1 cellular context compared by ENCODE assay signal in the genomic region with DNA sequence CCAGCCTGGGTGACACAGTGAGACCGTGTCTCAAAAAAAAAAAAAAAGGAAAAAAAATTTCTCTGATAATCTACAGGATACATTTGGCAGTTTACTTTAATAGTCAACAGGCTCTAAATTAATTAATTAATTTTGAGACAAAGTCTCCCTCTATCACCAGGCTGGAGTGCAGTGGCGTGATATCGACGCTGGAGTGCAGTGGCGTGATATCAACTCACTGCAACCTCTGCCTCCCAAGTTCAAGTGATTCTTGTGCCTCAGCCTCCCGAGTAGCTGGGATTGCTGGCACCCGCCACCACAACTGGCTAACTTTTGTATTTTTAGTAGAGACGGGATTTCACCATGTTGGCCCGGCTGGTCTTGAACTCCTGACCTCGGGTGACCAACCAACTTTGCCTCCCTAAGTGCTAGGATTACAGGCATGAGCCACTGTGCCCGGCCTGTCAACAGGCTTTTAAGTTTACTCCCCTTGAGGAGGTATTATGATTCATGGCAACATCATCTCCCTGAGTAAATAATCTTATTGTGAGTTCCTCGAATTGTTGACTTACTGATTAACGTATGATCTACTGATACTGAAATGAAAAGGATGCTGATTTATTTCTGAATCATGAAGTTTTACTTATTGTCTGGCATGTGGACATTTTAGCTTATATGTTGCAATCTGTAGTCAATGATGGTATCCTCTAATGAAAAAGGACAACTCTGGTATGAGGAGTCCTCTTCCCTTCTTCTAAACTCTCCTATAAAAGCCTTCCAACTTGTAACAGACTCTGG.
TF ChIP-seq lines count a peak whose summit lies in the region.

No MANE protein-coding gene starts in this region.

TF ChIP-seq in SK-N-SH, 30 proteins besides CTCF, POLR2A, EP300 and RAD21 (continued from another document):
- TF ChIP-seq, protein P1, sequence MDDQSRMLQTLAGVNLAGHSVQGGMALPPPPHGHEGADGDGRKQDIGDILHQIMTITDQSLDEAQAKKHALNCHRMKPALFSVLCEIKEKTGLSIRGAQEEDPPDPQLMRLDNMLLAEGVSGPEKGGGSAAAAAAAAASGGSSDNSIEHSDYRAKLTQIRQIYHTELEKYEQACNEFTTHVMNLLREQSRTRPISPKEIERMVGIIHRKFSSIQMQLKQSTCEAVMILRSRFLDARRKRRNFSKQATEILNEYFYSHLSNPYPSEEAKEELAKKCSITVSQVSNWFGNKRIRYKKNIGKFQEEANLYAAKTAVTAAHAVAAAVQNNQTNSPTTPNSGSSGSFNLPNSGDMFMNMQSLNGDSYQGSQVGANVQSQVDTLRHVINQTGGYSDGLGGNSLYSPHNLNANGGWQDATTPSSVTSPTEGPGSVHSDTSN (IDR thresholded peaks at IDR 0.05) = peak; percentile 87
- TF ChIP-seq RXRA (IDR thresholded peaks at IDR 0.05; ENCODE audit: borderline replicate concordance, low read depth) (peak; percentile 73; the same call in 1 of the 2 replicates), NFIC (IDR thresholded peaks at IDR 0.05; ENCODE audit: borderline replicate concordance) (peak; percentile 33; the same call in 1 of the 2 replicates), CHD2 (IDR thresholded peaks at IDR 0.05; ENCODE audit: low read length, partially characterized antibody) (no peak)
- TF ChIP-seq, protein P2, sequence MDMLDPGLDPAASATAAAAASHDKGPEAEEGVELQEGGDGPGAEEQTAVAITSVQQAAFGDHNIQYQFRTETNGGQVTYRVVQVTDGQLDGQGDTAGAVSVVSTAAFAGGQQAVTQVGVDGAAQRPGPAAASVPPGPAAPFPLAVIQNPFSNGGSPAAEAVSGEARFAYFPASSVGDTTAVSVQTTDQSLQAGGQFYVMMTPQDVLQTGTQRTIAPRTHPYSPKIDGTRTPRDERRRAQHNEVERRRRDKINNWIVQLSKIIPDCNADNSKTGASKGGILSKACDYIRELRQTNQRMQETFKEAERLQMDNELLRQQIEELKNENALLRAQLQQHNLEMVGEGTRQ (IDR thresholded peaks at IDR 0.05; ENCODE audit: borderline replicate concordance, low read depth, low read length) = no peak
- TF ChIP-seq, protein P3, sequence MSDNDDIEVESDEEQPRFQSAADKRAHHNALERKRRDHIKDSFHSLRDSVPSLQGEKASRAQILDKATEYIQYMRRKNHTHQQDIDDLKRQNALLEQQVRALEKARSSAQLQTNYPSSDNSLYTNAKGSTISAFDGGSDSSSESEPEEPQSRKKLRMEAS (IDR thresholded peaks at IDR 0.05; ENCODE audit: low read depth) = no peak
